12 cellular contexts compared by ENCODE assay signal in the genomic region with DNA sequence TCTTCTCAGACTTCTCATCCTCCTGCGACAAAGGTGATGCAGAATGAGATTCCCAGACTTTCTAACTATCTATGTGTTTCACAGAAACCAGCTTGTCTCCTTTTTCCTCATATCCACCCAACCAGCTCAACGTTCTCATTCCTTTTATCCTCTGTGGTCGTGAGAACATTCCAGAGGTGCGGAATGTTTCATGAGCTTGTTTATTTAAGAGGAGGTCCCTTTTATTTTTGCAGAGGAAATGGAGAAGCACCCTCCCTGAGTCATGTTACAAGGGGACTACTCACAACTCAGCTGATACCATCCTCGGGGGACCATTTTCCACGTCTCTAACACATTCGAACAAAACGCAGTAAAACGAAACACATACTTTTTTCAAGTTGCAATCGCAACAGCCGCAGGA.
DNase-seq lines count a peak whose midpoint lies in the region; ATAC-seq and TF ChIP-seq lines count a peak whose summit lies in the region.
"Had no signal": no experiment of that assay in that cellular context is flagged by ENCODE, and none has a peak within 500 bp of the region (broad histone marks: within the 10 kb centered on the region; RNA-seq: fewer than 3 reads in every experiment).

No MANE protein-coding gene starts in this region.

- in situ Hi-C loops in ACHN (cut with HindIII; ENCODE audit: low pct_ligation_motif_present, low pct_unique_long_range_greater_than_20kb, low sequenced_read_pairs) (no loop called here), brain microvascular endothelial cell (cut with HindIII; ENCODE audit: low pct_ligation_motif_present, low sequenced_read_pairs) (no loop called here)

- DNase-seq in ACHN, result peak; percentile 79
- peak; percentile 62 for DNase-seq in HT-29 (ENCODE audit: low spot score)
- DNase-seq in brain microvascular endothelial cell, result peak; percentile 91
- peak; percentile 95 for DNase-seq in kidney glomerular epithelial cell (lab: John Stamatoyannopoulos, UW)
- no peak for DNase-seq in lower lobe of right lung
- DNase-seq in activated naive CD4-positive, alpha-beta T cell treated with anti-CD3 and anti-CD28 coated beads for 36 hours, result no peak
- no peak for DNase-seq in left ventricle myocardium inferior
- DNase-seq: activated CD4-positive, CD25-positive, alpha-beta regulatory T cell; stimulated activated CD4-positive, alpha-beta T cell treated with anti-CD3 and anti-CD28 coated beads, Interleukin-4, amount 100 ng/mL, for 24 hours; trophoblast cell had no signal

- H3K27me3 ChIP-seq in brain microvascular endothelial cell (replicated peaks), result no peaks in the 10 kb centered on the region
- H3K27me3 ChIP-seq in lower lobe of right lung (ENCODE audit: low read depth), result no peaks in the 10 kb centered on the region
- no peaks in the 10 kb centered on the region for H3K27me3 ChIP-seq in left ventricle myocardium inferior (ENCODE audit: low read depth)

- intact Hi-C loops in lower lobe of right lung (cut with DNase I) (no loop called here), left ventricle myocardium inferior (cut with micrococcal nuclease) (no loop called here)
- intact Hi-C loops in activated naive CD4-positive, alpha-beta T cell treated with anti-CD3 and anti-CD28 coated beads for 36 hours (cut with micrococcal nuclease), result no loop called here

- H3K4me1 Mint-ChIP-seq in activated naive CD4-positive, alpha-beta T cell treated with anti-CD3 and anti-CD28 coated beads for 36 hours (ENCODE audit: low read depth), result no peaks in the 10 kb centered on the region

- H3K27ac Mint-ChIP-seq in activated naive CD4-positive, alpha-beta T cell treated with anti-CD3 and anti-CD28 coated beads for 36 hours, result no peak overlapping the region

- CTCF ChIA-PET in activated naive CD4-positive, alpha-beta T cell treated with anti-CD3 and anti-CD28 coated beads for 36 hours (lab: Charles Lee), result interaction anchor here (1.0 to 2.8 kb wide), 2 partner anchors 12 to 15 kb away, joined by 3 to 12 read pairs; no protein-coding TSS in a partner anchor

- no peaks in the 10 kb centered on the region for H3K9me3 Mint-ChIP-seq in activated naive CD4-positive, alpha-beta T cell treated with anti-CD3 and anti-CD28 coated beads for 36 hours

- ATAC-seq in lower lobe of right lung (no peak), HG03439 (IDR thresholded peaks at IDR 0.05; ENCODE audit: unreplicated experiment) (no peak)
- ATAC-seq: GM12878 had no signal

- H3K27ac ChIP-seq in brain microvascular endothelial cell (peak overlapping the region; percentile 87), lower lobe of right lung (no peak overlapping the region), left ventricle myocardium inferior (replicated peaks) (no peak overlapping the region)

- H3K4me1 ChIP-seq in lower lobe of right lung, result peaks cover 55% of the 10 kb centered on the region
- peaks cover 80% of the 10 kb centered on the region for H3K4me1 ChIP-seq in left ventricle myocardium inferior

- H3K36me3 ChIP-seq in brain microvascular endothelial cell (replicated peaks) (no peaks in the 10 kb centered on the region), lower lobe of right lung (peaks cover 7% of the 10 kb centered on the region), left ventricle myocardium inferior (no peaks in the 10 kb centered on the region)

- H3K9me3 ChIP-seq in lower lobe of right lung, result no peaks in the 10 kb centered on the region
- H3K9me3 ChIP-seq in left ventricle myocardium inferior (replicated peaks), result no peaks in the 10 kb centered on the region

- H3K36me3 Mint-ChIP-seq in activated naive CD4-positive, alpha-beta T cell treated with anti-CD3 and anti-CD28 coated beads for 36 hours (ENCODE audit: low read depth), result no peaks in the 10 kb centered on the region

- peak overlapping the region; percentile 20 for H3K4me3 ChIP-seq in brain microvascular endothelial cell (ENCODE audit: low read depth, low read length)
- no peak overlapping the region for H3K4me3 ChIP-seq in lower lobe of right lung
- H3K4me3 ChIP-seq in left ventricle myocardium inferior, result no peak overlapping the region
- H3K4me3 ChIP-seq: GM12878 had no signal

- no peak overlapping the region for H3K4me3 Mint-ChIP-seq in activated naive CD4-positive, alpha-beta T cell treated with anti-CD3 and anti-CD28 coated beads for 36 hours

- no peaks in the 10 kb centered on the region for H3K27me3 Mint-ChIP-seq in activated naive CD4-positive, alpha-beta T cell treated with anti-CD3 and anti-CD28 coated beads for 36 hours (ENCODE audit: low read depth)

- TF ChIP-seq CTCF in brain microvascular endothelial cell (IDR thresholded peaks at IDR 0.05; ENCODE audit: low read depth, low read length, missing control alignments) (no peak), lower lobe of right lung (IDR thresholded peaks at IDR 0.05) (no peak), left ventricle myocardium inferior (IDR thresholded peaks at IDR 0.05; ENCODE audit: borderline replicate concordance) (no peak)

Comparison
In these comparisons a context has a peak if more than half of its experiments do, and no peak if none do; other contexts are left out.
1. DNase-seq: peak in ACHN (single experiment), HT-29 (single experiment), brain microvascular endothelial cell (single experiment) and kidney glomerular epithelial cell (single experiment); none in lower lobe of right lung (single experiment), activated naive CD4-positive, alpha-beta T cell treated with anti-CD3 and anti-CD28 coated beads for 36 hours (single experiment) and left ventricle myocardium inferior (single experiment).